Comparison of ENCODE assay signal across 8 cellular contexts in genomic region chr11:33801821-33802413, GRCh38. TPM values are rescaled to one million over a fixed set of nuclear protein-coding genes. Genes with fewer than 3 reads are reported as not detected.
DNase-seq lines count a peak whose midpoint lies in the region; ATAC-seq and TF ChIP-seq lines count a peak whose summit lies in the region.

No MANE protein-coding gene starts in this region.

- no peak for TF ChIP-seq POLR2A in prostate gland (IDR thresholded peaks at IDR 0.05)

- 26% methylated on average over 13 of the region's 13 CpGs for WGBS in prostate gland

- H3K4me3 ChIP-seq in NT2/D1 (ENCODE audit: insufficient read length, low read depth) (peak overlapping the region; percentile 44), prostate gland (no peak overlapping the region)

- H3K9ac ChIP-seq in NT2/D1 (ENCODE audit: insufficient read length, low read depth), result peak overlapping the region; percentile 3

- no peaks in the 10 kb centered on the region for H3K9me3 Mint-ChIP-seq in glutamatergic neuron (ENCODE audit: unreplicated experiment)

- no peaks in the 10 kb centered on the region for H3K9me3 ChIP-seq in NT2/D1 (ENCODE audit: insufficient read depth, low read length)
- no peaks in the 10 kb centered on the region for H3K9me3 ChIP-seq in prostate gland

- ATAC-seq in GM19395 (IDR thresholded peaks at IDR 0.05; ENCODE audit: unreplicated experiment), result peak; percentile 52
- no peak for ATAC-seq in HG03280 (IDR thresholded peaks at IDR 0.05; ENCODE audit: unreplicated experiment)
- no peak for ATAC-seq in GM18858 (IDR thresholded peaks at IDR 0.05; ENCODE audit: unreplicated experiment)

- H3K36me3 ChIP-seq in NT2/D1 (ENCODE audit: insufficient read depth, insufficient read length, low read length), result no peaks in the 10 kb centered on the region
- H3K36me3 ChIP-seq in prostate gland, result no peaks in the 10 kb centered on the region

- peaks cover 37% of the 10 kb centered on the region for H3K27me3 ChIP-seq in NT2/D1 (ENCODE audit: insufficient read depth, insufficient read length)
- no peaks in the 10 kb centered on the region for H3K27me3 ChIP-seq in prostate gland (replicated peaks; ENCODE audit: insufficient read depth)

- peak overlapping the region; percentile 83 for H3K4me3 Mint-ChIP-seq in glutamatergic neuron (ENCODE audit: unreplicated experiment)

- no peaks in the 10 kb centered on the region for H3K36me3 Mint-ChIP-seq in glutamatergic neuron (ENCODE audit: unreplicated experiment)

- DNase-seq in NT2/D1 (ENCODE audit: low read depth, low spot score) (no peak), glutamatergic neuron (peak; percentile 28), renal cortical epithelial cell (ENCODE audit: low read depth) (peak; percentile 7), prostate gland (ENCODE audit: low spot score) (no peak), ecto neural progenitor cell (ENCODE audit: low spot score) (no peak)

- no peak overlapping the region for H3K27ac Mint-ChIP-seq in glutamatergic neuron (ENCODE audit: unreplicated experiment)

- H3K27me3 Mint-ChIP-seq in glutamatergic neuron (ENCODE audit: unreplicated experiment), result peaks cover 9% of the 10 kb centered on the region

- no peaks in the 10 kb centered on the region for H3K4me1 ChIP-seq in NT2/D1 (ENCODE audit: insufficient read depth, insufficient read length)
- H3K4me1 ChIP-seq in prostate gland (replicated peaks), result no peaks in the 10 kb centered on the region

- no peak overlapping the region for H3K27ac ChIP-seq in prostate gland

- TF ChIP-seq CTCF in glutamatergic neuron (IDR thresholded peaks at IDR 0.05; ENCODE audit: partially characterized antibody, unreplicated experiment) (no peak), prostate gland (IDR thresholded peaks at IDR 0.05) (no peak)

- intact Hi-C loops in prostate gland (cut with DNase I), result no loop called here

- H3K4me1 Mint-ChIP-seq in glutamatergic neuron (ENCODE audit: low read depth, unreplicated experiment), result peaks cover 4% of the 10 kb centered on the region

RNA-seq across cellular contexts. Expression of gene FBXO3, which starts 27.6 kb away (rescaled TPM):
- 30.5 TPM for total RNA-seq in glutamatergic neuron (ENCODE audit: unreplicated experiment)
- total RNA-seq in renal cortical epithelial cell, result 57.1 and 64.3 TPM in 2 replicates
- 10 to 100 TPM; 24.5 to 45.0 TPM for total RNA-seq in prostate gland

Comparison
In these comparisons a context has a peak if more than half of its experiments do, and no peak if none do; other contexts are left out.
1. DNase-seq: peak in glutamatergic neuron (single experiment) and renal cortical epithelial cell (single experiment); none in NT2/D1 (single experiment), prostate gland (single experiment) and ecto neural progenitor cell (single experiment).